9 cellular contexts compared by ENCODE assay signal in genomic region chr1:156591181-156591431, GRCh38. TPM values are rescaled to one million over a fixed set of nuclear protein-coding genes. Genes with fewer than 3 reads are reported as not detected.
A peak's percentile ranks its signal among the peaks of the same experiment; 100 is the strongest.
DNase-seq lines count a peak whose midpoint lies in the region; ATAC-seq and TF ChIP-seq lines count a peak whose summit lies in the region.
"Had no signal": no experiment of that assay in that cellular context is flagged by ENCODE, and none has a peak within 500 bp of the region (broad histone marks: within the 10 kb centered on the region; RNA-seq: fewer than 3 reads in every experiment).

No MANE protein-coding gene starts in this region.

- peak overlapping the region; percentile 97 for H2AFZ ChIP-seq in DND-41 (ENCODE audit: low read depth, low read length)
- H2AFZ ChIP-seq in neural cell (ENCODE audit: low read depth, low read length), result peak overlapping the region; percentile 85

- peak overlapping the region; percentile 49 to 77; a peak in 3 of 4 replicates for H3K4me3 ChIP-seq in DND-41 (ENCODE audit: low read depth in 1 of 2, low read length in 2 of 2)
- peak overlapping the region; percentile 84 for H3K4me3 ChIP-seq in Jurkat, Clone E6-1 (ENCODE audit: low read length)
- H3K4me3 ChIP-seq in colonic mucosa, result peak overlapping the region; percentile 56
- peak overlapping the region; percentile 86 for H3K4me3 ChIP-seq in neural cell (ENCODE audit: low read length)

- H3K9ac ChIP-seq in DND-41 (ENCODE audit: low read depth, low read length) (peak overlapping the region; percentile 95), colonic mucosa (ENCODE audit: low read depth in 2 of 2, low read length in 2 of 2) (peak overlapping the region; percentile 72 to 93), neural cell (ENCODE audit: low read length) (peak overlapping the region; percentile 80)

- H3K27me3 ChIP-seq in DND-41 (ENCODE audit: insufficient read depth, low read length, poor library complexity), result no peaks in the 10 kb centered on the region
- no peaks in the 10 kb centered on the region for H3K27me3 ChIP-seq in colonic mucosa
- no peaks in the 10 kb centered on the region for H3K27me3 ChIP-seq in neural cell (ENCODE audit: insufficient read depth, low read depth, low read length)

- H3K9me3 ChIP-seq in DND-41 (ENCODE audit: insufficient read depth, low read length, severe bottlenecking), result no peaks in the 10 kb centered on the region
- no peaks in the 10 kb centered on the region for H3K9me3 ChIP-seq in colonic mucosa
- H3K9me3 ChIP-seq in neural cell (ENCODE audit: low read length), result no peaks in the 10 kb centered on the region

- TF ChIP-seq RAD21 in neural cell (conservative IDR thresholded peaks at IDR 0.05), result no peak

- H3K36me3 ChIP-seq in DND-41 (ENCODE audit: insufficient read depth, low read length), result peaks cover 44% of the 10 kb centered on the region
- no peaks in the 10 kb centered on the region for H3K36me3 ChIP-seq in colonic mucosa
- no peaks in the 10 kb centered on the region for H3K36me3 ChIP-seq in neural cell (ENCODE audit: insufficient read depth, low read length)

- H3K79me2 ChIP-seq in DND-41 (ENCODE audit: insufficient read depth, low read length), result peaks cover 23% of the 10 kb centered on the region
- H3K79me2 ChIP-seq in neural cell (replicated peaks; ENCODE audit: insufficient read depth, low read length), result no peaks in the 10 kb centered on the region

- H3K27ac ChIP-seq in DND-41 (ENCODE audit: low read length), result peak overlapping the region; percentile 96
- peak overlapping the region; percentile 84 for H3K27ac ChIP-seq in colonic mucosa
- H3K27ac ChIP-seq in neural cell (ENCODE audit: low read length), result peak overlapping the region; percentile 45

- TF ChIP-seq CTCF in DND-41 (IDR thresholded peaks at IDR 0.05; ENCODE audit: borderline replicate concordance, extremely low read depth, low read length, poor library complexity, severe bottlenecking), result no peak
- TF ChIP-seq CTCF in colonic mucosa (IDR thresholded peaks at IDR 0.05), result no peak
- no peak for TF ChIP-seq CTCF in neural cell (IDR thresholded peaks at IDR 0.05; ENCODE audit: poor library complexity, severe bottlenecking)

- DNase-seq in DND-41 (no peak), colonic mucosa (no peak), DMS 273 (lab: John Stamatoyannopoulos, UW; ENCODE audit: unreplicated experiment) (no peak), left lobe of liver (ENCODE audit: low spot score) (no peak), SKM-1 treated with dmso at 0.1 percent for 144 hours (lab: John Stamatoyannopoulos, UW; ENCODE audit: unreplicated experiment) (no peak)
- DNase-seq in Jurkat, Clone E6-1 (ENCODE audit: low read depth, low spot score), result no peak

- H3K4me1 ChIP-seq in DND-41 (ENCODE audit: insufficient read depth, low read length) (peaks cover 30% of the 10 kb centered on the region), colonic mucosa (no peaks in the 10 kb centered on the region)

- ATAC-seq in DND-41 (ENCODE audit: insufficient read depth, low read depth), result peak; percentile 34; the same call in 2 of the 3 replicates
- ATAC-seq in left lobe of liver, result no peak
- ATAC-seq in HG03025 (IDR thresholded peaks at IDR 0.05; ENCODE audit: low FRiP score, unreplicated experiment), result no peak

- no peaks in the 10 kb centered on the region for H3F3A ChIP-seq in neural cell (ENCODE audit: insufficient read depth, low read length, poor library complexity, severe bottlenecking)

- H4K20me1 ChIP-seq in DND-41 (ENCODE audit: insufficient read depth, low read length) (peaks cover 5% of the 10 kb centered on the region; the same call in 1 of the 2 replicates), neural cell (ENCODE audit: insufficient read depth) (no peaks in the 10 kb centered on the region)

- H3K4me2 ChIP-seq in DND-41 (ENCODE audit: insufficient read depth, low read length) (peak overlapping the region; percentile 92), neural cell (ENCODE audit: low read length) (peak overlapping the region; percentile 80)

- H3K9me2 ChIP-seq in neural cell (ENCODE audit: insufficient read depth, low read length), result no peaks in the 10 kb centered on the region

- intact Hi-C loops in colonic mucosa (cut with DNase I), result no loop called here

- TF ChIP-seq EP300 in neural cell (conservative IDR thresholded peaks at IDR 0.05; ENCODE audit: poor library complexity, severe bottlenecking), result no peak

TF ChIP-seq in neural cell, 6 proteins besides CTCF, POLR2A, EP300 and RAD21:
- TF ChIP-seq REST (IDR thresholded peaks at IDR 0.05; ENCODE audit: borderline replicate concordance), result no peak
- TF ChIP-seq MXI1 (conservative IDR thresholded peaks at IDR 0.05; ENCODE audit: poor library complexity, severe bottlenecking), result no peak
- TF ChIP-seq POLR2AphosphoS5 (IDR thresholded peaks at IDR 0.05), result no peak

RNA-seq across cellular contexts. Expression of gene NAXE, which starts 0.5 kb away (rescaled TPM):
- 170 TPM for polyA plus RNA-seq in Jurkat, Clone E6-1 (2012; ENCODE audit: insufficient read depth, insufficient read length)
- total RNA-seq in colonic mucosa (10 to 100 TPM; 68.4 to 99.8 TPM), left lobe of liver (51.2 TPM)
- polyA plus RNA-seq in neural cell, result 95.7 and 111 TPM in 2 replicates
- polyA minus RNA-seq in neural cell, result 63.9 and 65.7 TPM in 2 replicates

RNA-seq across cellular contexts. Expression of gene GPATCH4, which starts 10.2 kb away (rescaled TPM):
- polyA plus RNA-seq in Jurkat, Clone E6-1 (2012; ENCODE audit: insufficient read depth, insufficient read length), result 58.7 TPM
- 10 to 100 TPM; 12.3 to 31.3 TPM for total RNA-seq in colonic mucosa
- 1.3 and 3.9 TPM in 2 replicates for polyA plus RNA-seq in neural cell
- 3.2 and 5.2 TPM in 2 replicates for polyA minus RNA-seq in neural cell
- 7.3 TPM for total RNA-seq in left lobe of liver

RNA-seq across cellular contexts. Expression of gene TTC24, which starts 11.6 kb away (rescaled TPM):
- polyA plus RNA-seq in Jurkat, Clone E6-1 (2012; ENCODE audit: insufficient read depth, insufficient read length), result 9.5 TPM
- total RNA-seq in colonic mucosa (not detected), left lobe of liver (not detected)
- not detected in 2 replicates for polyA plus RNA-seq in neural cell
- polyA minus RNA-seq in neural cell, result not detected in 2 replicates
- total RNA-seq: LHCN-M2 had no signal

RNA-seq across cellular contexts. Expression of gene IQGAP3, which starts 18.7 kb away (rescaled TPM):
- 11.2 TPM for polyA plus RNA-seq in Jurkat, Clone E6-1 (2012; ENCODE audit: insufficient read depth, insufficient read length)
- total RNA-seq in colonic mucosa (10 to 100 TPM; 13.6 to 57.9 TPM), left lobe of liver (0.23 TPM)
- polyA plus RNA-seq in neural cell, result 0.32 TPM in 1 of 2 replicates, not detected in the other
- polyA minus RNA-seq in neural cell, result 0.46 and 0.49 TPM in 2 replicates

RNA-seq across cellular contexts. Expression of gene HAPLN2, which starts 28.1 kb away (rescaled TPM):
- not detected for polyA plus RNA-seq in Jurkat, Clone E6-1 (2012; ENCODE audit: insufficient read depth, insufficient read length)
- total RNA-seq in colonic mucosa (under 1 TPM in 1 of 2 donors, not detected in 1; 0.96 TPM), left lobe of liver (not detected)
- polyA plus RNA-seq in neural cell, result 22.9 and 24.6 TPM in 2 replicates
- polyA minus RNA-seq in neural cell, result 3.4 TPM in 2 replicates
- total RNA-seq: LHCN-M2 had no signal

Comparison
In these comparisons a context has a peak if more than half of its experiments do, and no peak if none do; other contexts are left out.
1. H3K27ac ChIP-seq: peak in every context shown above with its lines; median percentile 96 in DND-41; 84 in colonic mucosa; 45 in neural cell.